1 cellular context compared by ENCODE assay signal in the genomic region with DNA sequence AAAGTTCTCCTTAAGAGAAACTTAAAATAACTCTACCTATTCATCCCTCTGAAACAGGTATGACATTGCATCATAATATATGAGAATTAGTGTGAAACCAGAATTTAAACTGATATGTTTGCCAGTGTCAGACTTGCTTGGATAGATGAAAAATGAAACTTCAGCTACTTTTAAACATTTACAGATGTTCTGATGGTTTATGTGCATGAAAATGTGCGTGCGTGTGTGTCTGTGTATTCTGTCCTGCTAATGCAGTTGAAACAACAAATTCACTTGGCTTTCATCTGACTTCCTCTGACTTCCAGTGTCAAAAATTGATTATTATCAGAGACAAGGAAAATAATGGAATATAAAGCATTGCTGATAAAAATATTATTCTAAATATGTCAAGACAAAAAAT.
TF ChIP-seq lines count a peak whose summit lies in the region.

No MANE protein-coding gene starts in this region.

TF ChIP-seq in SK-N-SH treated with all-trans-retinoic acid at 6 μM for 48 hours, 23 proteins besides CTCF, POLR2A, EP300 and RAD21 (continued from another document):
- TF ChIP-seq, protein P1, sequence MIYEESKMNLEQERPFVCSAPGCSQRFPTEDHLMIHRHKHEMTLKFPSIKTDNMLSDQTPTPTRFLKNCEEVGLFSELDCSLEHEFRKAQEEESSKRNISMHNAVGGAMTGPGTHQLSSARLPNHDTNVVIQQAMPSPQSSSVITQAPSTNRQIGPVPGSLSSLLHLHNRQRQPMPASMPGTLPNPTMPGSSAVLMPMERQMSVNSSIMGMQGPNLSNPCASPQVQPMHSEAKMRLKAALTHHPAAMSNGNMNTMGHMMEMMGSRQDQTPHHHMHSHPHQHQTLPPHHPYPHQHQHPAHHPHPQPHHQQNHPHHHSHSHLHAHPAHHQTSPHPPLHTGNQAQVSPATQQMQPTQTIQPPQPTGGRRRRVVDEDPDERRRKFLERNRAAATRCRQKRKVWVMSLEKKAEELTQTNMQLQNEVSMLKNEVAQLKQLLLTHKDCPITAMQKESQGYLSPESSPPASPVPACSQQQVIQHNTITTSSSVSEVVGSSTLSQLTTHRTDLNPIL (CRISPR knock-in tag; IDR thresholded peaks at IDR 0.05; ENCODE audit: low read depth) = no peak
- no peak for TF ChIP-seq POU6F1 (CRISPR knock-in tag; IDR thresholded peaks at IDR 0.05; ENCODE audit: borderline replicate concordance, low read depth)
